1 cellular context compared by ENCODE assay signal in genomic region chr2:174395284-174395968, GRCh38.
A peak's percentile ranks its signal among the peaks of the same experiment; 100 is the strongest.
TF ChIP-seq lines count a peak whose summit lies in the region.

A gene with protein sequence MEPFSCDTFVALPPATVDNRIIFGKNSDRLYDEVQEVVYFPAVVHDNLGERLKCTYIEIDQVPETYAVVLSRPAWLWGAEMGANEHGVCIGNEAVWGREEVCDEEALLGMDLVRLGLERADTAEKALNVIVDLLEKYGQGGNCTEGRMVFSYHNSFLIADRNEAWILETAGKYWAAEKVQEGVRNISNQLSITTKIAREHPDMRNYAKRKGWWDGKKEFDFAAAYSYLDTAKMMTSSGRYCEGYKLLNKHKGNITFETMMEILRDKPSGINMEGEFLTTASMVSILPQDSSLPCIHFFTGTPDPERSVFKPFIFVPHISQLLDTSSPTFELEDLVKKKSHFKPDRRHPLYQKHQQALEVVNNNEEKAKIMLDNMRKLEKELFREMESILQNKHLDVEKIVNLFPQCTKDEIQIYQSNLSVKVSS (plus strand): TSS chr2:174395730. CDS start chr2:174398284, 2,554 bp downstream.

TF ChIP-seq in GM12878, 131 proteins besides CTCF, POLR2A, EP300 and RAD21 (continued from another document and continues in another):
- TF ChIP-seq ZBTB40 (IDR thresholded peaks at IDR 0.05; ENCODE audit: borderline replicate concordance) (peak; percentile 97), ZNF24 (IDR thresholded peaks at IDR 0.05) (no peak), FOXK2 (IDR thresholded peaks at IDR 0.05) (peak; percentile 88), RBBP5 (conservative IDR thresholded peaks at IDR 0.05) (no peak), ATF7 (IDR thresholded peaks at IDR 0.05; ENCODE audit: low read depth) (0 out of 2 replicates have a peak, but pooled peaks have one; percentile 53), BHLHE40 (IDR thresholded peaks at IDR 0.05; ENCODE audit: borderline replicate concordance in 1 of 2, low read depth in 2 of 2, low read length in 1 of 2) (peak in 1 of 2 experiments; percentile 35; a peak in 1 of 4 replicates), POLR2AphosphoS5 (IDR thresholded peaks at IDR 0.05; ENCODE audit: low read length) (peak; percentile 80), ZNF622 (IDR thresholded peaks at IDR 0.05) (no peak), HDAC2 (IDR thresholded peaks at IDR 0.05) (no peak), MEF2B (IDR thresholded peaks at IDR 0.05; ENCODE audit: partially characterized antibody, poor library complexity, severe bottlenecking) (no peak), BACH1 (IDR thresholded peaks at IDR 0.05; ENCODE audit: borderline replicate concordance) (no peak), RB1 (IDR thresholded peaks at IDR 0.05; ENCODE audit: borderline replicate concordance) (peak; percentile 77; the same call in 1 of the 2 replicates), TAF1 (IDR thresholded peaks at IDR 0.05; ENCODE audit: borderline replicate concordance, low read depth, low read length) (no peak), MYC (IDR thresholded peaks at IDR 0.05; ENCODE audit: insufficient read depth, insufficient read length, insufficient replicate concordance, low read length, severe bottlenecking) (no peak), ATF3 (IDR thresholded peaks at IDR 0.05; ENCODE audit: borderline replicate concordance, extremely low read depth, low read depth, low read length) (no peak), CBX5 (IDR thresholded peaks at IDR 0.05; ENCODE audit: low read depth) (peak; percentile 51; the same call in 1 of the 2 replicates), ESRRA (IDR thresholded peaks at IDR 0.05; ENCODE audit: low read length) (no peak), PBX3 (IDR thresholded peaks at IDR 0.05; ENCODE audit: insufficient replicate concordance, low read depth, low read length) (peak; percentile 48), TCF3 (IDR thresholded peaks at IDR 0.05; ENCODE audit: borderline replicate concordance, insufficient read depth, low read depth, low read length) (peak; percentile 82), POU2F2 (IDR thresholded peaks at IDR 0.05; ENCODE audit: borderline replicate concordance, low read depth, low read length) (0 out of 3 replicates have a peak, but pooled peaks have one; percentile 8), SMAD5 (IDR thresholded peaks at IDR 0.05; ENCODE audit: low read depth) (no peak), BMI1 (IDR thresholded peaks at IDR 0.05; ENCODE audit: borderline replicate concordance) (no peak), CHD2 (IDR thresholded peaks at IDR 0.05; ENCODE audit: borderline replicate concordance, low read depth, low read length) (peak; percentile 58), MTA3 (IDR thresholded peaks at IDR 0.05; ENCODE audit: borderline replicate concordance, low read length) (no peak), LARP7 (IDR thresholded peaks at IDR 0.05) (0 out of 2 replicates have a peak, but pooled peaks have one; percentile 9), CHD1 (IDR thresholded peaks at IDR 0.05; ENCODE audit: low read depth, low read length) (no peak), MTA2 (IDR thresholded peaks at IDR 0.05; ENCODE audit: low read depth) (peak; percentile 82), USF2 (IDR thresholded peaks at IDR 0.05; ENCODE audit: borderline replicate concordance, low read depth, low read length) (no peak), RELA (IDR thresholded peaks at IDR 0.05; ENCODE audit: borderline replicate concordance, partially characterized antibody) (peak; percentile 11), FOS (IDR thresholded peaks at IDR 0.05; ENCODE audit: borderline replicate concordance, extremely low read depth, insufficient read length) (no peak)
- TF ChIP-seq, protein P1, sequence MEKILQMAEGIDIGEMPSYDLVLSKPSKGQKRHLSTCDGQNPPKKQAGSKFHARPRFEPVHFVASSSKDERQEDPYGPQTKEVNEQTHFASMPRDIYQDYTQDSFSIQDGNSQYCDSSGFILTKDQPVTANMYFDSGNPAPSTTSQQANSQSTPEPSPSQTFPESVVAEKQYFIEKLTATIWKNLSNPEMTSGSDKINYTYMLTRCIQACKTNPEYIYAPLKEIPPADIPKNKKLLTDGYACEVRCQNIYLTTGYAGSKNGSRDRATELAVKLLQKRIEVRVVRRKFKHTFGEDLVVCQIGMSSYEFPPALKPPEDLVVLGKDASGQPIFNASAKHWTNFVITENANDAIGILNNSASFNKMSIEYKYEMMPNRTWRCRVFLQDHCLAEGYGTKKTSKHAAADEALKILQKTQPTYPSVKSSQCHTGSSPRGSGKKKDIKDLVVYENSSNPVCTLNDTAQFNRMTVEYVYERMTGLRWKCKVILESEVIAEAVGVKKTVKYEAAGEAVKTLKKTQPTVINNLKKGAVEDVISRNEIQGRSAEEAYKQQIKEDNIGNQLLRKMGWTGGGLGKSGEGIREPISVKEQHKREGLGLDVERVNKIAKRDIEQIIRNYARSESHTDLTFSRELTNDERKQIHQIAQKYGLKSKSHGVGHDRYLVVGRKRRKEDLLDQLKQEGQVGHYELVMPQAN (conservative IDR thresholded peaks at IDR 0.05) = peak; percentile 86
- TF ChIP-seq, protein P2, sequence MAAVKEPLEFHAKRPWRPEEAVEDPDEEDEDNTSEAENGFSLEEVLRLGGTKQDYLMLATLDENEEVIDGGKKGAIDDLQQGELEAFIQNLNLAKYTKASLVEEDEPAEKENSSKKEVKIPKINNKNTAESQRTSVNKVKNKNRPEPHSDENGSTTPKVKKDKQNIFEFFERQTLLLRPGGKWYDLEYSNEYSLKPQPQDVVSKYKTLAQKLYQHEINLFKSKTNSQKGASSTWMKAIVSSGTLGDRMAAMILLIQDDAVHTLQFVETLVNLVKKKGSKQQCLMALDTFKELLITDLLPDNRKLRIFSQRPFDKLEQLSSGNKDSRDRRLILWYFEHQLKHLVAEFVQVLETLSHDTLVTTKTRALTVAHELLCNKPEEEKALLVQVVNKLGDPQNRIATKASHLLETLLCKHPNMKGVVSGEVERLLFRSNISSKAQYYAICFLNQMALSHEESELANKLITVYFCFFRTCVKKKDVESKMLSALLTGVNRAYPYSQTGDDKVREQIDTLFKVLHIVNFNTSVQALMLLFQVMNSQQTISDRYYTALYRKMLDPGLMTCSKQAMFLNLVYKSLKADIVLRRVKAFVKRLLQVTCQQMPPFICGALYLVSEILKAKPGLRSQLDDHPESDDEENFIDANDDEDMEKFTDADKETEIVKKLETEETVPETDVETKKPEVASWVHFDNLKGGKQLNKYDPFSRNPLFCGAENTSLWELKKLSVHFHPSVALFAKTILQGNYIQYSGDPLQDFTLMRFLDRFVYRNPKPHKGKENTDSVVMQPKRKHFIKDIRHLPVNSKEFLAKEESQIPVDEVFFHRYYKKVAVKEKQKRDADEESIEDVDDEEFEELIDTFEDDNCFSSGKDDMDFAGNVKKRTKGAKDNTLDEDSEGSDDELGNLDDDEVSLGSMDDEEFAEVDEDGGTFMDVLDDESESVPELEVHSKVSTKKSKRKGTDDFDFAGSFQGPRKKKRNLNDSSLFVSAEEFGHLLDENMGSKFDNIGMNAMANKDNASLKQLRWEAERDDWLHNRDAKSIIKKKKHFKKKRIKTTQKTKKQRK (IDR thresholded peaks at IDR 0.05; ENCODE audit: low read depth, low read length) = no peak
- TF ChIP-seq, protein P3, sequence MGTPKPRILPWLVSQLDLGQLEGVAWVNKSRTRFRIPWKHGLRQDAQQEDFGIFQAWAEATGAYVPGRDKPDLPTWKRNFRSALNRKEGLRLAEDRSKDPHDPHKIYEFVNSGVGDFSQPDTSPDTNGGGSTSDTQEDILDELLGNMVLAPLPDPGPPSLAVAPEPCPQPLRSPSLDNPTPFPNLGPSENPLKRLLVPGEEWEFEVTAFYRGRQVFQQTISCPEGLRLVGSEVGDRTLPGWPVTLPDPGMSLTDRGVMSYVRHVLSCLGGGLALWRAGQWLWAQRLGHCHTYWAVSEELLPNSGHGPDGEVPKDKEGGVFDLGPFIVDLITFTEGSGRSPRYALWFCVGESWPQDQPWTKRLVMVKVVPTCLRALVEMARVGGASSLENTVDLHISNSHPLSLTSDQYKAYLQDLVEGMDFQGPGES (IDR thresholded peaks at IDR 0.05) = no peak
- TF ChIP-seq, protein P4, sequence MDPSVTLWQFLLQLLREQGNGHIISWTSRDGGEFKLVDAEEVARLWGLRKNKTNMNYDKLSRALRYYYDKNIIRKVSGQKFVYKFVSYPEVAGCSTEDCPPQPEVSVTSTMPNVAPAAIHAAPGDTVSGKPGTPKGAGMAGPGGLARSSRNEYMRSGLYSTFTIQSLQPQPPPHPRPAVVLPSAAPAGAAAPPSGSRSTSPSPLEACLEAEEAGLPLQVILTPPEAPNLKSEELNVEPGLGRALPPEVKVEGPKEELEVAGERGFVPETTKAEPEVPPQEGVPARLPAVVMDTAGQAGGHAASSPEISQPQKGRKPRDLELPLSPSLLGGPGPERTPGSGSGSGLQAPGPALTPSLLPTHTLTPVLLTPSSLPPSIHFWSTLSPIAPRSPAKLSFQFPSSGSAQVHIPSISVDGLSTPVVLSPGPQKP (IDR thresholded peaks at IDR 0.05; ENCODE audit: low read depth, low read length) = peak; percentile 24; the same call in 1 of the 2 replicates
- TF ChIP-seq, protein P5, sequence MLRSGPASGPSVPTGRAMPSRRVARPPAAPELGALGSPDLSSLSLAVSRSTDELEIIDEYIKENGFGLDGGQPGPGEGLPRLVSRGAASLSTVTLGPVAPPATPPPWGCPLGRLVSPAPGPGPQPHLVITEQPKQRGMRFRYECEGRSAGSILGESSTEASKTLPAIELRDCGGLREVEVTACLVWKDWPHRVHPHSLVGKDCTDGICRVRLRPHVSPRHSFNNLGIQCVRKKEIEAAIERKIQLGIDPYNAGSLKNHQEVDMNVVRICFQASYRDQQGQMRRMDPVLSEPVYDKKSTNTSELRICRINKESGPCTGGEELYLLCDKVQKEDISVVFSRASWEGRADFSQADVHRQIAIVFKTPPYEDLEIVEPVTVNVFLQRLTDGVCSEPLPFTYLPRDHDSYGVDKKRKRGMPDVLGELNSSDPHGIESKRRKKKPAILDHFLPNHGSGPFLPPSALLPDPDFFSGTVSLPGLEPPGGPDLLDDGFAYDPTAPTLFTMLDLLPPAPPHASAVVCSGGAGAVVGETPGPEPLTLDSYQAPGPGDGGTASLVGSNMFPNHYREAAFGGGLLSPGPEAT (IDR thresholded peaks at IDR 0.05; ENCODE audit: low read depth) = peak; percentile 76; the same call in 1 of the 2 replicates
